In genomic region chr7:94656658-94656924, GRCh38 we compare ENCODE assay signal across 8 cellular contexts. TPM values are rescaled to one million over a fixed set of nuclear protein-coding genes. Genes with fewer than 3 reads are reported as not detected.
A peak's percentile ranks its signal among the peaks of the same experiment; 100 is the strongest.
DNase-seq lines count a peak whose midpoint lies in the region; ATAC-seq and TF ChIP-seq lines count a peak whose summit lies in the region.

No MANE protein-coding gene starts in this region.

- H3K27ac ChIP-seq in CD4-positive, alpha-beta T cell (ENCODE audit: low read depth, low read length), result no peak overlapping the region
- peak overlapping the region; percentile 42 for H3K27ac ChIP-seq in OCI-LY7 (ENCODE audit: low read depth, low read length, poor library complexity, severe bottlenecking)

- no peaks in the 10 kb centered on the region for H3K9me2 ChIP-seq in OCI-LY7 (ENCODE audit: insufficient read depth, low read length)

- POLR2A ChIA-PET in CD4-positive, alpha-beta T cell (lab: Charles Lee), result interaction anchor here (0.9 to 1.1 kb wide), 2 partner anchors 9 to 207 kb away, joined by 3 read pairs; no protein-coding TSS in a partner anchor
- POLR2A ChIA-PET in OCI-LY7 (lab: Charles Lee), result interaction anchor here (0.6 to 3.6 kb wide), 10 partner anchors 11 to 606 kb away, joined by 3 to 14 read pairs (median 4); no protein-coding TSS in a partner anchor

- H2AFZ ChIP-seq in OCI-LY7 (ENCODE audit: low read length), result peak overlapping the region; percentile 45; the same call in 1 of the 2 replicates

- peaks cover 21% of the 10 kb centered on the region for H3K4me1 Mint-ChIP-seq in CD4-positive, alpha-beta T cell (ENCODE audit: low read depth)
- H3K4me1 Mint-ChIP-seq in endothelial cell (ENCODE audit: unreplicated experiment), result no peaks in the 10 kb centered on the region
- peaks cover 19% of the 10 kb centered on the region for H3K4me1 Mint-ChIP-seq in osteocyte (ENCODE audit: unreplicated experiment)

- TSS peak; percentile 78 for BruUV-seq in OCI-LY7 (replicated peaks; lab: Mats Ljungman, UMichigan)

- no peaks in the 10 kb centered on the region for H3K9me3 Mint-ChIP-seq in CD4-positive, alpha-beta T cell
- H3K9me3 Mint-ChIP-seq in endothelial cell (ENCODE audit: unreplicated experiment) (peaks cover 9% of the 10 kb centered on the region), osteocyte (ENCODE audit: unreplicated experiment) (no peaks in the 10 kb centered on the region)

- intact Hi-C loops in CD4-positive, alpha-beta T cell (cut with DNase I, micrococcal nuclease), result loop anchor here (5.0 to 10.0 kb wide), 4 partner anchors 142 to 1424 kb away; partner anchors contain the start of genes BET1 (in 1 of the 2), CASD1 (in 1 of the 2) and VPS50 (in 1 of the 2)
- intact Hi-C loops in OCI-LY7 (cut with micrococcal nuclease; ENCODE audit: unreplicated experiment), result loop anchor here (1.0 kb wide), 2 partner anchors 146 to 207 kb away; no protein-coding TSS in a partner anchor

- peaks cover 30% of the 10 kb centered on the region for H3K79me2 ChIP-seq in OCI-LY7 (ENCODE audit: insufficient read depth, low read depth, low read length)

- peaks cover 45% of the 10 kb centered on the region for H3K27me3 Mint-ChIP-seq in CD4-positive, alpha-beta T cell
- H3K27me3 Mint-ChIP-seq in endothelial cell (ENCODE audit: unreplicated experiment) (peaks cover 10% of the 10 kb centered on the region), osteocyte (ENCODE audit: unreplicated experiment) (no peaks in the 10 kb centered on the region)

- DNase-seq in CD4-positive, alpha-beta T cell, result no peak
- DNase-seq in OCI-LY7 (ENCODE audit: low spot score), result no peak
- DNase-seq in endothelial cell (ENCODE audit: low spot score), result no peak
- DNase-seq in osteocyte (ENCODE audit: extremely low spot score, unreplicated experiment), result no peak
- no peak for DNase-seq in NCI-H524 (lab: John Stamatoyannopoulos, UW)
- DNase-seq in GOT3 (lab: John Stamatoyannopoulos, UW), result no peak

- no peaks in the 10 kb centered on the region for H3K4me1 ChIP-seq in OCI-LY7 (ENCODE audit: insufficient read depth, low read length, poor library complexity, severe bottlenecking)

- H3K4me3 ChIP-seq in OCI-LY7 (ENCODE audit: low read depth, low read length, poor library complexity, severe bottlenecking), result peak overlapping the region; percentile 71

- peak overlapping the region; percentile 88 for H3K4me2 ChIP-seq in OCI-LY7 (ENCODE audit: low read length)

- no peaks in the 10 kb centered on the region for H3K36me3 ChIP-seq in OCI-LY7 (ENCODE audit: insufficient read depth, low read length)

- peak overlapping the region; percentile 86 for H3K4me3 Mint-ChIP-seq in CD4-positive, alpha-beta T cell
- H3K4me3 Mint-ChIP-seq in endothelial cell (ENCODE audit: unreplicated experiment) (peak overlapping the region; percentile 98), osteocyte (ENCODE audit: unreplicated experiment) (peak overlapping the region; percentile 90)

- no peaks in the 10 kb centered on the region for H4K20me1 ChIP-seq in OCI-LY7 (ENCODE audit: insufficient read depth, low read length)

- CTCF ChIA-PET in CD4-positive, alpha-beta T cell (lab: Charles Lee), result interaction anchor here (1.3 kb wide), 1 partner anchor 207 kb away, joined by 3 read pairs; no protein-coding TSS in a partner anchor
- CTCF ChIA-PET in OCI-LY7 (lab: Charles Lee; ENCODE audit: unreplicated experiment), result interaction anchor here (0.6 kb wide), 1 partner anchor 23 kb away, joined by 3 read pairs; no protein-coding TSS in a partner anchor

- H3K27me3 ChIP-seq in CD4-positive, alpha-beta T cell (ENCODE audit: control insufficient read depth, insufficient read depth, low read length), result peaks cover 39% of the 10 kb centered on the region

- no peaks in the 10 kb centered on the region for H3K36me3 Mint-ChIP-seq in CD4-positive, alpha-beta T cell (ENCODE audit: low read depth)
- H3K36me3 Mint-ChIP-seq in endothelial cell (ENCODE audit: low read depth, unreplicated experiment) (no peaks in the 10 kb centered on the region), osteocyte (ENCODE audit: unreplicated experiment) (peaks cover 2% of the 10 kb centered on the region)

- H3K9me3 ChIP-seq in CD4-positive, alpha-beta T cell (ENCODE audit: control insufficient read depth, low read length), result no peaks in the 10 kb centered on the region
- no peaks in the 10 kb centered on the region for H3K9me3 ChIP-seq in OCI-LY7 (ENCODE audit: low read length)

- peak overlapping the region; percentile 63 for H3K27ac Mint-ChIP-seq in CD4-positive, alpha-beta T cell
- H3K27ac Mint-ChIP-seq in endothelial cell (ENCODE audit: unreplicated experiment) (no peak overlapping the region), osteocyte (ENCODE audit: unreplicated experiment) (peak overlapping the region; percentile 92)

- no peak for ATAC-seq in CD4-positive, alpha-beta T cell (ENCODE audit: poor library complexity)
- ATAC-seq in GM18520 (IDR thresholded peaks at IDR 0.05; ENCODE audit: unreplicated experiment) (no peak), HG03342 (IDR thresholded peaks at IDR 0.05; ENCODE audit: unreplicated experiment) (no peak)

- no peak for TF ChIP-seq CTCF in CD4-positive, alpha-beta T cell (IDR thresholded peaks at IDR 0.05)
- TF ChIP-seq CTCF in OCI-LY7 (conservative IDR thresholded peaks at IDR 0.05; ENCODE audit: low read length), result no peak
- TF ChIP-seq CTCF in endothelial cell (IDR thresholded peaks at IDR 0.05; ENCODE audit: unreplicated experiment), result no peak
- TF ChIP-seq CTCF in osteocyte (IDR thresholded peaks at IDR 0.05), result no peak

RNA-seq across cellular contexts. Expression of gene SGCE, which starts 0.7 kb away (rescaled TPM):
- total RNA-seq in CD4-positive, alpha-beta T cell, result under 1 TPM in 1 of 2 experiments, not detected in 1; 0.31 TPM
- total RNA-seq in OCI-LY7 (2014; rRNA removed; shearing (Covaris generic)), result 27.1 and 40.2 TPM in 2 replicates
- total RNA-seq in OCI-LY7 (2022) (23.5 and 25.4 TPM in 2 replicates), endothelial cell (ENCODE audit: unreplicated experiment) (37.7 TPM), osteocyte (85.6 and 96.8 TPM in 2 replicates)

Comparison
In these comparisons a context has a peak if more than half of its experiments do, and no peak if none do; other contexts are left out.
1. RNA of gene SGCE, which starts 0.7 kb away (total RNA-seq): 85.6 to 96.8 TPM in osteocyte, 37.7 TPM in endothelial cell (single experiment) and 23.5 to 40.2 TPM in OCI-LY7; 0.31 TPM in CD4-positive, alpha-beta T cell; every median in the first group is over 10 times any median in the second.
2. Peak in every context shown above with its lines, with median percentiles within 50 percentile points of each other: H3K4me3 Mint-ChIP-seq.